21 cellular contexts compared by ENCODE assay signal in the genomic region with DNA sequence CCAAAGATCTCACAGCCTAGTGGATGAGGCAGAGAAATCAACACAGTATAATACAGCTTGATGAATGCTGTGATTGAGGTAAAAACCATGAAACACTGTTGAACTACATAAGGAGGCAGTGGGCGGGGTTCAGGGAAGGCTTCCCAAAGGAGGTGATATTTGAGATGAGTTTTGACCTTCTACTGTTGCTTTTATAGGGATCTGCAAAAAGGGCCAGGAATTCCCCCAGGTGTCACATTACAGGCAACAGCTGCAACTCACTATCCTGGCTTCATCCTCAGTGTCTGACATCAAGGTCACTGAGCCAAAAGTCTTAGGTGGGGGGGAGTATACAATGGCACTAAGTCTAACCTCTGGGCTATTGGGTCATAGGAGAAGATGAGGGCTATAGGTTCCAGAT.
DNase-seq lines count a peak whose midpoint lies in the region; ATAC-seq and TF ChIP-seq lines count a peak whose summit lies in the region.
"Had no signal": no experiment of that assay in that cellular context is flagged by ENCODE, and none has a peak within 500 bp of the region (broad histone marks: within the 10 kb centered on the region; RNA-seq: fewer than 3 reads in every experiment).

No MANE protein-coding gene starts in this region.

- TF ChIP-seq CTCF in RWPE2 (IDR thresholded peaks at IDR 0.05; ENCODE audit: poor library complexity, severe bottlenecking) (no peak), type B pancreatic cell (conservative IDR thresholded peaks at IDR 0.05) (no peak)

- peaks cover 12% of the 10 kb centered on the region for H3K4me1 Mint-ChIP-seq in type B pancreatic cell (ENCODE audit: unreplicated experiment)

- H3K9me3 ChIP-seq in RWPE2 (ENCODE audit: severe bottlenecking) (no peaks in the 10 kb centered on the region), iPS-18a (ENCODE audit: control insufficient read depth, low read depth, low read length) (no peaks in the 10 kb centered on the region)
- H3K9me3 ChIP-seq: BLaER1 treated with 17β-estradiol and CSF1 and Interleukin-3, amounts not matched to agents 10 nM and 100 nM; colonic mucosa; heart right ventricle; prostate gland had no signal

- H3K36me3 Mint-ChIP-seq in type B pancreatic cell, result no peaks in the 10 kb centered on the region
- H3K36me3 Mint-ChIP-seq: activated naive CD8-positive, alpha-beta T cell; natural killer cell treated with Interleukin-12 subunit alpha and Interleukin-12 subunit beta and Interleukin-15 and Interleukin-18, amount 100 ng/mL, for 72 hours had no signal

- H3K9ac ChIP-seq in iPS-18a (ENCODE audit: low read length), result peak overlapping the region; percentile 15
- H3K9ac ChIP-seq: BLaER1 treated with 17β-estradiol and CSF1 and Interleukin-3, amounts not matched to agents 10 nM and 100 nM had no signal

- ATAC-seq in RWPE2 (ENCODE audit: low read depth), result peak; percentile 33; the same call in 1 of the 3 replicates
- ATAC-seq: activated T-cell treated with anti-CD3 and anti-CD28 coated beads, Interleukin-2, amount 50 U/mL, for 72 hours; HCT116; heart right ventricle; natural killer cell treated with Interleukin-12 subunit alpha and Interleukin-12 subunit beta and Interleukin-15 and Interleukin-18, amount 100 ng/mL, for 72 hours had no signal

- H3K4me3 ChIP-seq in RWPE2 (ENCODE audit: severe bottlenecking) (no peak overlapping the region), iPS-18a (ENCODE audit: low read length) (peak overlapping the region; percentile 14)
- H3K4me3 ChIP-seq: BLaER1 treated with 17β-estradiol and CSF1 and Interleukin-3, amounts not matched to agents 10 nM and 100 nM; colonic mucosa; heart right ventricle; prostate gland had no signal

- peak; percentile 14 for DNase-seq in NCI-H748 (lab: John Stamatoyannopoulos, UW; ENCODE audit: unreplicated experiment)
- no peak for DNase-seq in NCI-H748 treated with DMSO at 0.1 percent for 48 hours (lab: John Stamatoyannopoulos, UW)
- no peak for DNase-seq in RWPE2 (ENCODE audit: low spot score)
- DNase-seq in type B pancreatic cell (ENCODE audit: extremely low spot score, unreplicated experiment), result no peak
- DNase-seq in DMS 273 treated with DMSO at 0.1 percent for 48 hours (lab: John Stamatoyannopoulos, UW), result no peak
- DNase-seq in NCI-H2029 treated with DMSO at 0.1 percent for 48 hours (lab: John Stamatoyannopoulos, UW), result no peak
- DNase-seq in H4 (ENCODE audit: low spot score), result no peak
- DNase-seq: activated CD4-positive, CD25-positive, alpha-beta regulatory T cell treated with anti-CD3 and anti-CD28 coated beads, Interleukin-2, amount 50 U/mL, for 72 hours; activated T-cell treated with anti-CD3 and anti-CD28 coated beads, Interleukin-2, amount 50 U/mL, for 72 hours; colonic mucosa; heart right ventricle; kidney; NK-92 treated with Interleukin-12 subunit alpha and Interleukin-12 subunit beta, amount 100 ng/mL, for 24 hours; stimulated activated CD8-positive, alpha-beta memory T cell treated with anti-CD3 and anti-CD28 coated beads, Interleukin-4, amount 100 ng/mL, for 48 hours; substantia nigra had no signal

- no peaks in the 10 kb centered on the region for H3K36me3 ChIP-seq in RWPE2 (ENCODE audit: low read depth)
- no peaks in the 10 kb centered on the region for H3K36me3 ChIP-seq in iPS-18a (ENCODE audit: control insufficient read depth, low read depth, low read length)
- H3K36me3 ChIP-seq: BLaER1 treated with 17β-estradiol and CSF1 and Interleukin-3, amounts not matched to agents 10 nM and 100 nM; colonic mucosa; heart right ventricle; prostate gland had no signal

- H3K4me1 ChIP-seq in RWPE2 (ENCODE audit: insufficient read depth, poor library complexity, severe bottlenecking) (no peaks in the 10 kb centered on the region), iPS-18a (ENCODE audit: control insufficient read depth, low read depth, low read length) (peaks cover 47% of the 10 kb centered on the region)
- H3K4me1 ChIP-seq: BLaER1 treated with 17β-estradiol and CSF1 and Interleukin-3, amounts not matched to agents 10 nM and 100 nM; colonic mucosa; heart right ventricle; prostate gland had no signal

- no peak overlapping the region for H3K27ac ChIP-seq in RWPE2 (ENCODE audit: poor library complexity, severe bottlenecking)
- H3K27ac ChIP-seq in iPS-18a (ENCODE audit: low read length), result no peak overlapping the region
- H3K27ac ChIP-seq: BLaER1 treated with 17β-estradiol and CSF1 and Interleukin-3, amounts not matched to agents 10 nM and 100 nM; colonic mucosa; heart right ventricle; prostate gland had no signal

- H3K27ac Mint-ChIP-seq in type B pancreatic cell, result peak overlapping the region; percentile 19
- H3K27ac Mint-ChIP-seq: activated naive CD8-positive, alpha-beta T cell; activated T-cell treated with anti-CD3 and anti-CD28 coated beads, Interleukin-2, amount 50 U/mL, for 72 hours; natural killer cell treated with Interleukin-12 subunit alpha and Interleukin-12 subunit beta and Interleukin-15 and Interleukin-18, amount 100 ng/mL, for 72 hours had no signal

- H3K4me3 Mint-ChIP-seq in type B pancreatic cell, result peak overlapping the region; percentile 18
- H3K4me3 Mint-ChIP-seq: activated naive CD8-positive, alpha-beta T cell; activated T-cell treated with anti-CD3 and anti-CD28 coated beads, Interleukin-2, amount 50 U/mL, for 72 hours; natural killer cell treated with Interleukin-12 subunit alpha and Interleukin-12 subunit beta and Interleukin-15 and Interleukin-18, amount 100 ng/mL, for 72 hours had no signal

- H3K27me3 ChIP-seq in RWPE2 (ENCODE audit: insufficient read depth, poor library complexity, severe bottlenecking) (no peaks in the 10 kb centered on the region), iPS-18a (ENCODE audit: control insufficient read depth, insufficient read depth, low read length) (no peaks in the 10 kb centered on the region)
- H3K27me3 ChIP-seq: colonic mucosa had no signal

- H3K9me3 Mint-ChIP-seq in type B pancreatic cell, result peaks cover 6% of the 10 kb centered on the region

- no peaks in the 10 kb centered on the region for H3K27me3 Mint-ChIP-seq in type B pancreatic cell
- H3K27me3 Mint-ChIP-seq: activated naive CD8-positive, alpha-beta T cell had no signal
